ENCODE assay signal across 8 cellular contexts in the genomic region with DNA sequence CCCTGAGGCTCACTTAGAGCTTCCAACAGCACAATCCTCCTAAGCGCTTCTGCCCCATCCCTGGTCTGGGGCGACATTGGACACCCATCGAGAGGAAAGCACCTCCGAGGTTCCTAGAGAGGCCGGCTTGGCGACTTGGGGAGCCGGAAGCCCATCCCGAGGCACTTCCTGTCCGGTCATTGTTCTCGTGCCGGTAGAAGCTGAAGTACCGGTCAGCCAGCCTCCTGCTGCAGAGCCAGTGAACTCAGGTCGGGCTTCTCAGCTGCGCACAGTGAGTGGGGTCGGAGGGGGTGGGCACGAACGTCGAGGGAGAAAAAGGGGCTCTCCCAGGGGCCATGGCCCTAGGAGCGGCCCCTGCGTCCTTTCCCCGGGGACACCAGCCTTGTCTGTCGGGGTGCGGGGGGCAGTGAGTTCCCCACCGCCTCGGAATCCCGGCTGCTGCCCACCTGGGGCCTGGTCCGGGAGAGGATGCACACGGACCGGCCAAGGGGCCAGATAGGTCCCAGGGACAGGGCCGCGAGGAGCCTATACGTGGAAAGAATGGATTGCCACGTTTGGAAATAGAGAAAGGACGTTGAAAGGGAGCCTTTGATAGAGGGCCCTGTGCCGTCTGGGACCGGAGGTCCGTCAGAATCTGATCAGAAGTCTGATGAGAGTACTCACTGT. TPM values are rescaled to one million over a fixed set of nuclear protein-coding genes. Genes with fewer than 3 reads are reported as not detected.
DNase-seq lines count a peak whose midpoint lies in the region; ATAC-seq and TF ChIP-seq lines count a peak whose summit lies in the region.

A gene (plus strand): TSS at position 169 of the 666 bp plus-strand sequence. CDS start 2,336 bp downstream, outside the sequence.

- TF ChIP-seq POLR2A in esophagus squamous epithelium (IDR thresholded peaks at IDR 0.05), result no peak

- H3K4me1 Mint-ChIP-seq in CD8-positive, alpha-beta T cell (ENCODE audit: low read depth), result peaks cover 23% of the 10 kb centered on the region
- H3K4me1 Mint-ChIP-seq in activated CD8-positive, alpha-beta T cell treated with anti-CD3 and anti-CD28 coated beads, Interleukin-2, amount 10 ng/mL, durations not matched to agents 7 days and 5 days (ENCODE audit: low read depth), result peaks cover 22% of the 10 kb centered on the region

- peaks cover 31% of the 10 kb centered on the region for H3K9me3 Mint-ChIP-seq in CD8-positive, alpha-beta T cell
- peaks cover 35% of the 10 kb centered on the region for H3K9me3 Mint-ChIP-seq in activated CD8-positive, alpha-beta T cell treated with anti-CD3 and anti-CD28 coated beads, Interleukin-2, amount 10 ng/mL, durations not matched to agents 7 days and 5 days (ENCODE audit: insufficient read depth)

- H3K4me3 ChIP-seq in CD8-positive, alpha-beta T cell (ENCODE audit: low read depth, low read length), result peak within 1 kb of the TSS; percentile 51
- H3K4me3 ChIP-seq in esophagus squamous epithelium, result peak within 1 kb of the TSS; percentile 72 to 87 (median 83)

- peaks cover 43% of the 10 kb centered on the region for H3K36me3 Mint-ChIP-seq in CD8-positive, alpha-beta T cell
- H3K36me3 Mint-ChIP-seq in activated CD8-positive, alpha-beta T cell treated with anti-CD3 and anti-CD28 coated beads, Interleukin-2, amount 10 ng/mL, durations not matched to agents 7 days and 5 days (ENCODE audit: low read depth), result peaks cover 63% of the 10 kb centered on the region

- H3K27ac Mint-ChIP-seq in CD8-positive, alpha-beta T cell, result peak within 1 kb of the TSS; percentile 76
- peak within 1 kb of the TSS; percentile 83 for H3K27ac Mint-ChIP-seq in activated CD8-positive, alpha-beta T cell treated with anti-CD3 and anti-CD28 coated beads, Interleukin-2, amount 10 ng/mL, durations not matched to agents 7 days and 5 days

- no peaks in the 10 kb centered on the region for H3K36me3 ChIP-seq in CD8-positive, alpha-beta T cell (ENCODE audit: insufficient read depth, low read length)
- H3K36me3 ChIP-seq in esophagus squamous epithelium, result peaks cover 0 to 35% (median 18%) of the 10 kb centered on the region in 3 donors

- peaks cover 7% of the 10 kb centered on the region for H3K9me3 ChIP-seq in CD8-positive, alpha-beta T cell (ENCODE audit: low read length)
- H3K9me3 ChIP-seq in esophagus squamous epithelium, result peaks cover 0 to 10% (median 8%) of the 10 kb centered on the region in 3 donors

- no peaks in the 10 kb centered on the region for H3K27me3 Mint-ChIP-seq in CD8-positive, alpha-beta T cell (ENCODE audit: low read depth)
- H3K27me3 Mint-ChIP-seq in activated CD8-positive, alpha-beta T cell treated with anti-CD3 and anti-CD28 coated beads, Interleukin-2, amount 10 ng/mL, durations not matched to agents 7 days and 5 days (ENCODE audit: low read depth), result no peaks in the 10 kb centered on the region

- H3K4me3 Mint-ChIP-seq in CD8-positive, alpha-beta T cell, result peak within 1 kb of the TSS; percentile 86
- H3K4me3 Mint-ChIP-seq in activated CD8-positive, alpha-beta T cell treated with anti-CD3 and anti-CD28 coated beads, Interleukin-2, amount 10 ng/mL, durations not matched to agents 7 days and 5 days, result peak within 1 kb of the TSS; percentile 84

- no peak for TF ChIP-seq CTCF in CD8-positive, alpha-beta T cell (IDR thresholded peaks at IDR 0.05)
- no peak for TF ChIP-seq CTCF in esophagus squamous epithelium (IDR thresholded peaks at IDR 0.05)

- H3K27ac ChIP-seq in CD8-positive, alpha-beta T cell (ENCODE audit: low read depth, low read length), result peak within 1 kb of the TSS; percentile 20
- peak within 1 kb of the TSS; percentile 69 to 85 (median 78) for H3K27ac ChIP-seq in esophagus squamous epithelium

- DNase-seq in CD8-positive, alpha-beta T cell, result peak in 4 of 7 experiments; percentile 20 to 52 (median 28)
- peak; percentile 5 to 56 for DNase-seq in NCI-H446 (lab: John Stamatoyannopoulos, UW)
- DNase-seq in activated CD8-positive, alpha-beta T cell treated with anti-CD3 and anti-CD28 coated beads, Interleukin-2, amount 10 ng/mL, durations not matched to agents 7 days and 5 days, result peak; percentile 62
- no peak for DNase-seq in esophagus squamous epithelium (lab: John Stamatoyannopoulos, UW)
- DNase-seq in mucosa of gallbladder (ENCODE audit: low spot score), result peak; percentile 79
- DNase-seq in stimulated activated naive CD8-positive, alpha-beta T cell treated with anti-CD3 and anti-CD28 coated beads, Interleukin-15, Interleukin-2, amounts not matched to agents 100 U/mL and 50 U/mL, for 24 hours, result peak; percentile 47

- intact Hi-C loops in CD8-positive, alpha-beta T cell (cut with DNase I, micrococcal nuclease), result loop anchor here in 1 of 2 experiments (1.0 kb wide), 1 partner anchor 37 kb away; no protein-coding TSS in a partner anchor
- intact Hi-C loops in esophagus squamous epithelium (cut with DNase I), result no loop called here

- no peaks in the 10 kb centered on the region for H3K27me3 ChIP-seq in CD8-positive, alpha-beta T cell (ENCODE audit: insufficient read depth, low read length)
- no peaks in the 10 kb centered on the region for H3K27me3 ChIP-seq in esophagus squamous epithelium

- peak; percentile 34 for ATAC-seq in CD8-positive, alpha-beta T cell
- ATAC-seq in GM19025 (IDR thresholded peaks at IDR 0.05; ENCODE audit: low read depth, unreplicated experiment), result peak; percentile 93
- peak; percentile 96 for ATAC-seq in HG03159 (IDR thresholded peaks at IDR 0.05; ENCODE audit: unreplicated experiment)
- peak; percentile 81 for ATAC-seq in activated CD8-positive, alpha-beta T cell treated with anti-CD3 and anti-CD28 coated beads, Interleukin-2, amount 10 ng/mL, durations not matched to agents 7 days and 5 days
- ATAC-seq in stimulated activated naive CD8-positive, alpha-beta T cell treated with anti-CD3 and anti-CD28 coated beads, Interleukin-15, Interleukin-2, amounts not matched to agents 100 U/mL and 50 U/mL, for 24 hours, result peak; percentile 61

- CTCF ChIA-PET in CD8-positive, alpha-beta T cell (lab: Charles Lee), result no interaction called here
- CTCF ChIA-PET in activated CD8-positive, alpha-beta T cell treated with anti-CD3 and anti-CD28 coated beads, Interleukin-2, amount 10 ng/mL, durations not matched to agents 7 days and 5 days (lab: Charles Lee), result no interaction called here

- POLR2A ChIA-PET in CD8-positive, alpha-beta T cell (lab: Charles Lee), result interaction anchor here (0.6 to 1.3 kb wide), 2 partner anchors 23 to 138 kb away, joined by 3 read pairs; a partner anchor contains a TSS
- POLR2A ChIA-PET in activated CD8-positive, alpha-beta T cell treated with anti-CD3 and anti-CD28 coated beads, Interleukin-2, amount 10 ng/mL, durations not matched to agents 7 days and 5 days (lab: Charles Lee), result interaction anchor here (0.7 to 1.3 kb wide), 3 partner anchors 23 to 113 kb away, joined by 3 to 5 read pairs (median 3); a partner anchor contains a TSS

- H3K4me1 ChIP-seq in CD8-positive, alpha-beta T cell (ENCODE audit: insufficient read depth, low read length), result no peaks in the 10 kb centered on the region
- peaks cover 4 to 18% (median 6%) of the 10 kb centered on the region in 3 donors for H3K4me1 ChIP-seq in esophagus squamous epithelium

- 0% methylated on average over 12 of the region's 37 CpGs; no CpG with 5 or more reads in 1 of the 2 donors for WGBS in esophagus squamous epithelium, 2 donors

RNA-seq across cellular contexts. Expression of the gene that starts here (rescaled TPM):
- total RNA-seq in CD8-positive, alpha-beta T cell, result 1 to 10 TPM; 1.7 to 2.8 TPM
- total RNA-seq in activated CD8-positive, alpha-beta T cell treated with anti-CD3 and anti-CD28 coated beads, Interleukin-2, amount 10 ng/mL, durations not matched to agents 7 days and 5 days, result 1 to 10 TPM; 3.7 to 7.6 TPM
- 10 to 100 TPM in 3 of 4 donors, 1 to 10 TPM in 1; 3.7 to 14.3 (median 11.3) TPM for total RNA-seq in esophagus squamous epithelium
- total RNA-seq in mucosa of gallbladder, result 8.4 TPM

Comparison
In these comparisons a context has a peak if more than half of its experiments do, and no peak if none do; other contexts are left out.
1. ATAC-seq: peak in every context shown above with its lines; median percentile 96 in HG03159; 93 in GM19025; 81 in activated CD8-positive, alpha-beta T cell treated with anti-CD3 and anti-CD28 coated beads, Interleukin-2, amount 10 ng/mL, durations not matched to agents 7 days and 5 days; 61 in stimulated activated naive CD8-positive, alpha-beta T cell treated with anti-CD3 and anti-CD28 coated beads, Interleukin-15, Interleukin-2, amounts not matched to agents 100 U/mL and 50 U/mL, for 24 hours; 34 in CD8-positive, alpha-beta T cell.